Comparison of ENCODE assay signal across 28 cellular contexts in the genomic region with DNA sequence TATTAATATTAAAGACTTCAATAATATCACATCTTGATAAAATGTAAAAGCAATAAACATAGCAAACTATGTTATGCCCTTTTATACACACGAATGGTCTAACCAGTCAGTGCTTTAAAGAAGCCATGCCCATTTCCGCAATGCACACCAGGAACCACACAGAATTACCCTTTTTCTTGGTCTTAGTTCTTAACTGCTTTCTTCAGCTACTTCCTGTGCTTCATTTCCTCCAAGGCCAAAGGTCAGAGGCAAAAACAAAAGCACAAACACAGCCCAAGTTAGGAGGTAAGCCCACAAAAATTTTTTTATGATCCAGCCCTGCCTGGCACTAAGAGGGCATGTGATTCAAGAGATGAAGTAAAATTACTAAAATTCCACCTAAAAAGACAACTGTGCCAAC.
DNase-seq lines count a peak whose midpoint lies in the region; ATAC-seq and TF ChIP-seq lines count a peak whose summit lies in the region.
"Had no signal": no experiment of that assay in that cellular context is flagged by ENCODE, and none has a peak within 500 bp of the region (broad histone marks: within the 10 kb centered on the region; RNA-seq: fewer than 3 reads in every experiment).

No MANE protein-coding gene starts in this region.

- no peaks in the 10 kb centered on the region for H3K4me1 ChIP-seq in testis
- H3K4me1 ChIP-seq: Peyer's patch, psoas muscle, sigmoid colon, upper lobe of left lung had no signal

- H3K27ac ChIP-seq in testis = no peak overlapping the region
- H3K27ac ChIP-seq: BLaER1, Peyer's patch, psoas muscle, sigmoid colon, upper lobe of left lung had no signal

- peak; percentile 25; the same call in 2 of the 3 replicates for ATAC-seq in SK-N-SH treated with all-trans-retinoic acid at 6 μM for 48 hours
- ATAC-seq in GM21528 (IDR thresholded peaks at IDR 0.05; ENCODE audit: low FRiP score, unreplicated experiment) = no peak
- no peak for ATAC-seq in GM21381 (IDR thresholded peaks at IDR 0.05; ENCODE audit: unreplicated experiment)
- ATAC-seq: GM23338, left cardiac atrium, mucosa of descending colon, natural killer cell, psoas muscle had no signal

- WGBS in testis, 2 donors = 83 to 91% methylated on average over 2 of the region's 2 CpGs

- DNase-seq in EL (peak; percentile 58), HT1080 (ENCODE audit: low read depth) (peak; percentile 53), glomerular endothelial cell (ENCODE audit: extremely low read depth, low read depth, low spot score) (peak; percentile 34), testis (no peak), NCI-H2196 treated with DMSO at 0.1 percent for 48 hours (lab: John Stamatoyannopoulos, UW; ENCODE audit: unreplicated experiment) (no peak)
- DNase-seq: activated CD4-positive, alpha-beta T cell treated with anti-CD3 and anti-CD28 coated beads for 48 hours; activated effector memory CD4-positive, alpha-beta T cell treated with Interleukin-2 at 50 U/mL for 16 hours; GF-D8; hypothalamus; KG1; left cardiac atrium; mucosa of descending colon; natural killer cell; NCI-H2029 treated with DMSO at 0.1 percent for 48 hours; occipital lobe; Peyer's patch; psoas muscle; SHP77 treated with DMSO at 0.1 percent for 48 hours; sigmoid colon; stimulated activated CD4-positive, alpha-beta T cell treated with anti-CD3 and anti-CD28 coated beads, Interleukin-4, amount 100 ng/mL, for 24 hours; T1000; upper lobe of left lung had no signal

- no peaks in the 10 kb centered on the region for H3K36me3 ChIP-seq in testis (ENCODE audit: low read depth, missing control alignments)
- H3K36me3 ChIP-seq: BLaER1, Peyer's patch, sigmoid colon, upper lobe of left lung had no signal

- intact Hi-C loops in testis (cut with DNase I; ENCODE audit: low total_unique reads) = no loop called here

- no peak for TF ChIP-seq CTCF in testis (IDR thresholded peaks at IDR 0.05)

- no peaks in the 10 kb centered on the region for H3K27me3 ChIP-seq in testis
- H3K27me3 ChIP-seq: BLaER1, Peyer's patch, sigmoid colon, upper lobe of left lung had no signal

- no peak overlapping the region for H3K4me3 ChIP-seq in testis
- H3K4me3 ChIP-seq: BLaER1, GM23338, lung, mucosa of descending colon, Peyer's patch, psoas muscle, sigmoid colon, upper lobe of left lung had no signal

- H3K9me3 ChIP-seq in testis = no peaks in the 10 kb centered on the region
- H3K9me3 ChIP-seq: BLaER1, mucosa of descending colon, Peyer's patch, psoas muscle, sigmoid colon, upper lobe of left lung had no signal

- no peak for TF ChIP-seq POLR2A in testis (IDR thresholded peaks at IDR 0.05)

TF ChIP-seq in SK-N-SH treated with all-trans-retinoic acid at 6 μM for 48 hours, 23 proteins besides CTCF, POLR2A, EP300 and RAD21:
- TF ChIP-seq PPARA (CRISPR knock-in tag; IDR thresholded peaks at IDR 0.05; ENCODE audit: borderline replicate concordance) (no peak), PATZ1 (CRISPR knock-in tag; IDR thresholded peaks at IDR 0.05; ENCODE audit: borderline replicate concordance) (no peak), CREB5 (CRISPR knock-in tag; IDR thresholded peaks at IDR 0.05; ENCODE audit: low read depth) (no peak), ARNTL (CRISPR knock-in tag; IDR thresholded peaks at IDR 0.05; ENCODE audit: borderline replicate concordance, low read depth) (no peak), GLIS3 (CRISPR knock-in tag; IDR thresholded peaks at IDR 0.05) (no peak), ZFP30 (CRISPR knock-in tag; IDR thresholded peaks at IDR 0.05) (no peak), ZNF565 (CRISPR knock-in tag; conservative IDR thresholded peaks at IDR 0.05; ENCODE audit: low read depth) (no peak), ZNF70 (CRISPR knock-in tag; IDR thresholded peaks at IDR 0.05) (no peak), ISL1 (CRISPR knock-in tag; IDR thresholded peaks at IDR 0.05) (no peak), ZFP3 (CRISPR knock-in tag; IDR thresholded peaks at IDR 0.05) (no peak), CSDC2 (CRISPR knock-in tag; IDR thresholded peaks at IDR 0.05) (no peak), RARB (CRISPR knock-in tag; IDR thresholded peaks at IDR 0.05) (no peak), ZC3H10 (CRISPR knock-in tag; IDR thresholded peaks at IDR 0.05) (no peak), ESRRG (CRISPR knock-in tag; IDR thresholded peaks at IDR 0.05) (no peak), TCF4 (CRISPR knock-in tag; IDR thresholded peaks at IDR 0.05; ENCODE audit: borderline replicate concordance) (no peak), TOX (CRISPR knock-in tag; IDR thresholded peaks at IDR 0.05; ENCODE audit: borderline replicate concordance) (no peak)

Comparison
In these comparisons a context has a peak if more than half of its experiments do, and no peak if none do; other contexts are left out.
1. DNase-seq: peak in EL (single experiment), HT1080 (single experiment) and glomerular endothelial cell (single experiment); none in testis (single experiment) and NCI-H2196 treated with DMSO at 0.1 percent for 48 hours (single experiment).